8 cellular contexts compared by ENCODE assay signal in the genomic region with DNA sequence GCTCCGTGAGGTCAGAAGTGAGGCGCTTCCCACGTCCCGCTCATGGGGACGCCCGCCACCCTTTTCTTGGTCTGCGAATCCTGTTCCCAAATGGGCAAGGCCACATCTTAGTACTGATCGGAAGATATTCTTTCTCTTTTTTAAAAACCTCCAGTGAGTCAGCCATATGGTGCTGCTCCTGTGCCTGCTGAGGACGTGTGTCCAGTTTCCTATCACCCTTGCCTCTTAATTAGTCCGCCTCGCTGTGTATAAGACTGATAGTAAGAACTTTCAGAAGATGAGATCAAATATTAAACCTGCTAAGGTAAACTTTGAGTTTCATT. TPM values are rescaled to one million over a fixed set of nuclear protein-coding genes. Genes with fewer than 3 reads are reported as not detected.
A peak's percentile ranks its signal among the peaks of the same experiment; 100 is the strongest.
DNase-seq lines count a peak whose midpoint lies in the region; ATAC-seq and TF ChIP-seq lines count a peak whose summit lies in the region.

No MANE protein-coding gene starts in this region.

- no peaks in the 10 kb centered on the region for H3K9me3 ChIP-seq in CD4-positive, alpha-beta T cell (ENCODE audit: control insufficient read depth, low read length)
- no peaks in the 10 kb centered on the region for H3K9me3 ChIP-seq in effector memory CD4-positive, alpha-beta T cell (ENCODE audit: control insufficient read depth, low read length)
- H3K9me3 ChIP-seq in mucosa of descending colon = no peaks in the 10 kb centered on the region

- H3K4me1 Mint-ChIP-seq in CD4-positive, alpha-beta T cell (ENCODE audit: low read depth) = peaks cover 78% of the 10 kb centered on the region

- in situ Hi-C loops in GM13976 (cut with MboI; ENCODE audit: low sequenced_read_pairs, unreplicated experiment) = no loop called here

- peak overlapping the region; percentile 93 for H3K4me3 ChIP-seq in effector memory CD4-positive, alpha-beta T cell (ENCODE audit: insufficient read depth, low read depth, low read length, poor library complexity, severe bottlenecking)
- peak overlapping the region; percentile 76 for H3K4me3 ChIP-seq in mucosa of descending colon

- peaks cover 11% of the 10 kb centered on the region for H3K4me1 ChIP-seq in effector memory CD4-positive, alpha-beta T cell (ENCODE audit: control insufficient read depth, insufficient read depth, low read length, poor library complexity, severe bottlenecking)
- peaks cover 13% of the 10 kb centered on the region for H3K4me1 ChIP-seq in mucosa of descending colon (ENCODE audit: low read depth)

- H3K4me3 Mint-ChIP-seq in CD4-positive, alpha-beta T cell = peak overlapping the region; percentile 100

- H3K9me3 Mint-ChIP-seq in CD4-positive, alpha-beta T cell = no peaks in the 10 kb centered on the region

- intact Hi-C loops in CD4-positive, alpha-beta T cell (cut with DNase I, micrococcal nuclease) = loop anchor here in 1 of 2 experiments (5.0 kb wide), 4 partner anchors 57 to 1827 kb away; partner anchors contain the start of genes ANAPC13, CEP63 and DNAJC13
- intact Hi-C loops in mucosa of descending colon (cut with DNase I, micrococcal nuclease) = no loop called here

- CTCF ChIA-PET in CD4-positive, alpha-beta T cell (lab: Charles Lee) = no interaction called here

- POLR2A ChIA-PET in CD4-positive, alpha-beta T cell (lab: Charles Lee) = interaction anchor here (0.6 to 1.7 kb wide), 7 partner anchors 10 to 243 kb away, joined by 3 to 10 read pairs (median 4); partner anchors contain the start of genes DNAJC13 and NPHP3

- ATAC-seq in CD4-positive, alpha-beta T cell (ENCODE audit: poor library complexity) = peak; percentile 12
- ATAC-seq in GM21515 (IDR thresholded peaks at IDR 0.05; ENCODE audit: unreplicated experiment) (peak; percentile 38), mucosa of descending colon (peak; percentile 42)

- no peaks in the 10 kb centered on the region for H3K27me3 ChIP-seq in CD4-positive, alpha-beta T cell (ENCODE audit: control insufficient read depth, insufficient read depth, low read length)
- no peaks in the 10 kb centered on the region for H3K27me3 ChIP-seq in effector memory CD4-positive, alpha-beta T cell (replicated peaks; ENCODE audit: control insufficient read depth, insufficient read depth, low read length, poor library complexity, severe bottlenecking)

- H3K27ac Mint-ChIP-seq in CD4-positive, alpha-beta T cell = peak overlapping the region; percentile 98

- TF ChIP-seq CTCF in CD4-positive, alpha-beta T cell (IDR thresholded peaks at IDR 0.05) = no peak
- TF ChIP-seq CTCF in mucosa of descending colon (IDR thresholded peaks at IDR 0.05) (no peak), GM13976 (IDR thresholded peaks at IDR 0.05; ENCODE audit: borderline replicate concordance, control extremely low read depth, extremely low read depth, insufficient read depth, missing control alignments) (no peak)

- no peaks in the 10 kb centered on the region for H3K27me3 Mint-ChIP-seq in CD4-positive, alpha-beta T cell

- H3K36me3 ChIP-seq in effector memory CD4-positive, alpha-beta T cell (ENCODE audit: control insufficient read depth, insufficient read depth, low read length) = no peaks in the 10 kb centered on the region
- H3K36me3 ChIP-seq in mucosa of descending colon (ENCODE audit: low read depth) = no peaks in the 10 kb centered on the region

- H3K27ac ChIP-seq in CD4-positive, alpha-beta T cell (ENCODE audit: low read depth, low read length) = peak overlapping the region; percentile 41
- peak overlapping the region; percentile 77 for H3K27ac ChIP-seq in effector memory CD4-positive, alpha-beta T cell (ENCODE audit: insufficient read depth, low read length, poor library complexity, severe bottlenecking)

- peak in 1 of 10 experiments; percentile 9 for DNase-seq in CD4-positive, alpha-beta T cell
- DNase-seq in NOMO-1 treated with DMSO at 0.1 percent for 48 hours (lab: John Stamatoyannopoulos, UW; ENCODE audit: unreplicated experiment) = peak; percentile 21
- DNase-seq in effector memory CD4-positive, alpha-beta T cell = peak in 1 of 3 donors; percentile 15
- no peak for DNase-seq in mucosa of descending colon
- no peak for DNase-seq in GM13976 (ENCODE audit: low spot score)
- no peak for DNase-seq in amniotic stem cell (lab: John Stamatoyannopoulos, UW)
- DNase-seq in activated CD4-positive, alpha-beta T cell treated with anti-CD3 and anti-CD28 coated beads, Interleukin-2, amount 50 U/mL, for 1 hour = no peak

- H3K36me3 Mint-ChIP-seq in CD4-positive, alpha-beta T cell (ENCODE audit: low read depth) = peaks cover 33% of the 10 kb centered on the region

RNA-seq across cellular contexts. Expression of gene UBA5, which starts 0.6 kb away (rescaled TPM):
- total RNA-seq in CD4-positive, alpha-beta T cell = 10 to 100 TPM; 35.4 to 39.2 TPM
- total RNA-seq in mucosa of descending colon = 10 to 100 TPM; 29.4 to 30.3 (median 30.0) TPM

RNA-seq across cellular contexts. Expression of gene ACAD11, which starts 1.1 kb away (rescaled TPM):
- total RNA-seq in CD4-positive, alpha-beta T cell = 10 to 100 TPM; 26.6 to 27.9 TPM
- total RNA-seq in mucosa of descending colon = 10 to 100 TPM in 1 of 3 donors, 1 to 10 TPM in 2; 7.2 to 19.8 (median 7.4) TPM
